15 cellular contexts compared by ENCODE assay signal in the genomic region with DNA sequence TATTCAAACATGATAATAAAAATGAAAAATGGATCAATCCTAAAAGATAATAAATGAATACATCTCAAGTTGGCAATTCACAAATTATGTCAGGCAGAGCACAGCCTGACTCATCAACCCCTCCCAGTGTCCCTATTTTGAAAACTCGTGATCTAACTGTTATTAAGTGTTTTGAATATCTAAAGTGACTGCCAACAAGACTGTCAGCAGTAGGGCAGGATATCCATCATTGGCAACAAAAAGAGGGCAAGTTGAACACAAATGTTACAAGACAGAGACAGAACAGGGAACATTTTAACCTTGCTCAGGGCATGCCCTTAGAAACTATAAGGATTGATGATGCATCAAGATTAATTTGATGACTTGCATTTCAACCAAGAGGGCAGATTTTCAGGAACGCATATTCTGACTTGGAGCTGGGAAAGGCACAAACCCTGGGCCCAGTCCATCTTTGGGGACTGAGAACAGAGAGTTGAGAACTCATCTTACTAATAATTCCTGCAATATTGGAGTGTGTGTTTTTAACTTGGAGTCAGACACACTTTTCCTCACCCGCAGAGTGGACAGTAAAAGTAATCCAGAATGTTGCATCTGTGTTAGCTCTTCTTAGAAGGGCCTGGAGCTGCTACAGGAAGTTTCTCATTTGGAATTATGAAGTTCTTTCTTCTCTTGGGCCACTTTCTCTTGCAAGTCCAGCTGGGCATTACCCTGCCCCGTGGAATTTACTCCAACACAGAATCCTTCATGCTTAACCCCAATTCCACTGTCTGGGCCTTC.
A peak's percentile ranks its signal among the peaks of the same experiment; 100 is the strongest.
DNase-seq lines count a peak whose midpoint lies in the region; ATAC-seq, FAIRE-seq and TF ChIP-seq lines count a peak whose summit lies in the region.
"Had no signal": no experiment of that assay in that cellular context is flagged by ENCODE, and none has a peak within 500 bp of the region (broad histone marks: within the 10 kb centered on the region; RNA-seq: fewer than 3 reads in every experiment).

No MANE protein-coding gene starts in this region.

- H3K27me3 Mint-ChIP-seq in astrocyte (ENCODE audit: low read depth, unreplicated experiment) (no peaks in the 10 kb centered on the region), glutamatergic neuron (ENCODE audit: unreplicated experiment) (peaks cover 7% of the 10 kb centered on the region)

- no peak overlapping the region for H3K4me2 ChIP-seq in astrocyte (ENCODE audit: low read length)
- H3K4me2 ChIP-seq: KMS-11 had no signal

- H3K9me3 ChIP-seq in astrocyte (ENCODE audit: insufficient read depth, low read depth, low read length) = no peaks in the 10 kb centered on the region

- H3K4me1 Mint-ChIP-seq in astrocyte (ENCODE audit: low read depth, unreplicated experiment) (no peaks in the 10 kb centered on the region), glutamatergic neuron (ENCODE audit: low read depth, unreplicated experiment) (no peaks in the 10 kb centered on the region)

- intact Hi-C loops in sciatic nerve (cut with DNase I) = no loop called here
- intact Hi-C loops in left colon (cut with DNase I, micrococcal nuclease) = no loop called here

- no peak overlapping the region for H3K4me3 Mint-ChIP-seq in astrocyte (ENCODE audit: unreplicated experiment)
- H3K4me3 Mint-ChIP-seq in glutamatergic neuron (ENCODE audit: unreplicated experiment) = no peak overlapping the region
- H3K4me3 Mint-ChIP-seq: activated CD8-positive, alpha-beta T cell treated with anti-CD3 and anti-CD28 coated beads, Interleukin-2, amount 10 ng/mL, durations not matched to agents 7 days and 5 days; activated naive CD4-positive, alpha-beta T cell treated with anti-CD3 and anti-CD28 coated beads for 36 hours had no signal

- H3K27ac ChIP-seq in astrocyte (ENCODE audit: low read depth, low read length) = no peak overlapping the region
- H3K27ac ChIP-seq: KMS-11 had no signal

- no peak for FAIRE-seq in astrocyte (lab: Jason Lieb, UNC)

- H3K36me3 Mint-ChIP-seq in astrocyte (ENCODE audit: low read depth, unreplicated experiment) (no peaks in the 10 kb centered on the region), glutamatergic neuron (ENCODE audit: unreplicated experiment) (no peaks in the 10 kb centered on the region)

- no peak overlapping the region for H2AFZ ChIP-seq in astrocyte (ENCODE audit: low read depth, low read length)

- H3K27ac Mint-ChIP-seq in astrocyte (ENCODE audit: unreplicated experiment) = no peak overlapping the region
- H3K27ac Mint-ChIP-seq in glutamatergic neuron (ENCODE audit: unreplicated experiment) = no peak overlapping the region
- H3K27ac Mint-ChIP-seq: activated CD8-positive, alpha-beta T cell treated with anti-CD3 and anti-CD28 coated beads, Interleukin-2, amount 10 ng/mL, durations not matched to agents 7 days and 5 days; activated naive CD4-positive, alpha-beta T cell treated with anti-CD3 and anti-CD28 coated beads for 36 hours had no signal

- DNase-seq in EH (ENCODE audit: low read depth) = peak; percentile 62
- peak; percentile 20 for DNase-seq in astrocyte (ENCODE audit: low read depth)
- DNase-seq in foreskin melanocyte = peak; percentile 15
- DNase-seq in sciatic nerve (ENCODE audit: low spot score) = no peak
- no peak for DNase-seq in left colon
- DNase-seq in glutamatergic neuron = no peak
- DNase-seq: activated CD8-positive, alpha-beta T cell treated with anti-CD3 and anti-CD28 coated beads, Interleukin-2, amount 10 ng/mL, durations not matched to agents 7 days and 5 days; activated naive CD4-positive, alpha-beta T cell treated with anti-CD3 and anti-CD28 coated beads for 36 hours; DMS153; NCI-H2081 treated with DMSO at 0.1 percent for 48 hours; NCI-H82; SHP77 had no signal

- ATAC-seq in sciatic nerve (peak; percentile 89), left colon (no peak), HG03460 (IDR thresholded peaks at IDR 0.05; ENCODE audit: unreplicated experiment) (no peak), GM21360 (IDR thresholded peaks at IDR 0.05; ENCODE audit: unreplicated experiment) (no peak)
- ATAC-seq: activated CD8-positive, alpha-beta T cell treated with anti-CD3 and anti-CD28 coated beads, Interleukin-2, amount 10 ng/mL, durations not matched to agents 7 days and 5 days had no signal

- no peaks in the 10 kb centered on the region for H3K4me1 ChIP-seq in astrocyte (ENCODE audit: insufficient read depth, low read length)

- no peaks in the 10 kb centered on the region for H3K27me3 ChIP-seq in astrocyte (ENCODE audit: insufficient read depth, low read length)

- H3K36me3 ChIP-seq in astrocyte (ENCODE audit: insufficient read depth, low read length) = no peaks in the 10 kb centered on the region

- TF ChIP-seq CTCF in astrocyte (IDR thresholded peaks at IDR 0.05; ENCODE audit: insufficient read depth, low read depth, low read length) (no peak), glutamatergic neuron (IDR thresholded peaks at IDR 0.05; ENCODE audit: partially characterized antibody, unreplicated experiment) (no peak)

- H3K9me3 Mint-ChIP-seq in astrocyte (ENCODE audit: unreplicated experiment) (peaks cover 6% of the 10 kb centered on the region), glutamatergic neuron (ENCODE audit: unreplicated experiment) (peaks cover 1% of the 10 kb centered on the region)

- H3K9ac ChIP-seq in astrocyte (ENCODE audit: low read length) = no peak overlapping the region
- H3K9ac ChIP-seq: KMS-11 had no signal

- H3K4me3 ChIP-seq in astrocyte (ENCODE audit: insufficient read depth, low read depth, low read length) = no peak overlapping the region

- H3K79me2 ChIP-seq in astrocyte (ENCODE audit: insufficient read depth, low read length) = no peaks in the 10 kb centered on the region

- H4K20me1 ChIP-seq in astrocyte (ENCODE audit: insufficient read depth, low read length) = no peaks in the 10 kb centered on the region

Comparison
In these comparisons a context has a peak if more than half of its experiments do, and no peak if none do; other contexts are left out.
1. DNase-seq: peak in EH (single experiment), astrocyte (single experiment) and foreskin melanocyte (single experiment); none in sciatic nerve (single experiment), left colon (0 of 2) and glutamatergic neuron (single experiment).